ENCODE assay signal across 24 cellular contexts in genomic region chr7:155732275-155732674, GRCh38.
A peak's percentile ranks its signal among the peaks of the same experiment; 100 is the strongest.
DNase-seq lines count a peak whose midpoint lies in the region; ATAC-seq and TF ChIP-seq lines count a peak whose summit lies in the region.
"Had no signal": no experiment of that assay in that cellular context is flagged by ENCODE, and none has a peak within 500 bp of the region (broad histone marks: within the 10 kb centered on the region; RNA-seq: fewer than 3 reads in every experiment).

No MANE protein-coding gene starts in this region.

- WGBS in spleen, 5 donors: 86 to 91% (median 90%) methylated on average over 5 of the region's 5 CpGs
- WGBS in gastroesophageal sphincter (ENCODE audit: low coverage in 1 of 2), 2 donors: 88 to 97% methylated on average over 5 of the region's 5 CpGs

- H3K9me3 ChIP-seq in spleen (no peaks in the 10 kb centered on the region), mucosa of descending colon (no peaks in the 10 kb centered on the region), gastroesophageal sphincter (no peaks in the 10 kb centered on the region)
- H3K9me3 ChIP-seq: left ventricle myocardium inferior had no signal

- DNase-seq in activated naive CD8-positive, alpha-beta T cell treated with anti-CD3 and anti-CD28 coated beads, Interleukin-2, amount 50 U/mL, for 24 hours: no peak
- DNase-seq in spleen (no peak), NCI-H1092 (lab: John Stamatoyannopoulos, UW) (no peak), mucosa of descending colon (no peak)
- DNase-seq: activated CD4-positive, CD25-positive, alpha-beta regulatory T cell treated with anti-CD3 and anti-CD28 coated beads, Interleukin-2, amount 50 U/mL, for 72 hours; activated CD8-positive, alpha-beta memory T cell treated with anti-CD3 and anti-CD28 coated beads for 24 hours; activated naive CD4-positive, alpha-beta T cell treated with anti-CD3 and anti-CD28 coated beads, Interleukin-2, amount 50 U/mL, for 16 hours; activated T-cell treated with anti-CD3 and anti-CD28 coated beads, Interleukin-2, amount 50 U/mL, for 48 hours; DMS79 treated with DMSO at 0.1 percent for 48 hours; erythroblast; foreskin keratinocyte; left ventricle myocardium inferior; NCI-H1930; NCI-H345; NCI-H82; SHP77; stimulated activated CD4-positive, alpha-beta T cell treated with anti-CD3 and anti-CD28 coated beads, Interleukin-1b, Interleukin-23, amount 100 ng/mL, for 48 hours; stimulated activated naive CD4-positive, alpha-beta T cell; SW 1271 had no signal

- TF ChIP-seq EP300 in gastroesophageal sphincter (IDR thresholded peaks at IDR 0.05): no peak

- ATAC-seq in GM18502 (IDR thresholded peaks at IDR 0.05; ENCODE audit: poor library complexity, unreplicated experiment) (peak; percentile 70), HG02852 (IDR thresholded peaks at IDR 0.05; ENCODE audit: unreplicated experiment) (peak; percentile 54), mucosa of descending colon (no peak), gastroesophageal sphincter (no peak)
- ATAC-seq in activated naive CD8-positive, alpha-beta T cell treated with anti-CD3 and anti-CD28 coated beads, Interleukin-2, amount 50 U/mL, for 24 hours: no peak
- ATAC-seq: foreskin keratinocyte had no signal

- TF ChIP-seq CTCF in spleen (IDR thresholded peaks at IDR 0.05 in 8 of 11, conservative IDR thresholded peaks at IDR 0.05 in 3 of 11): no peak
- TF ChIP-seq CTCF in mucosa of descending colon (IDR thresholded peaks at IDR 0.05): no peak
- no peak for TF ChIP-seq CTCF in gastroesophageal sphincter (IDR thresholded peaks at IDR 0.05)

- peak overlapping the region in 5 of 8 donors; percentile 3 to 69 (median 51) for H3K27ac ChIP-seq in spleen
- no peak overlapping the region for H3K27ac ChIP-seq in gastroesophageal sphincter
- H3K27ac ChIP-seq: hepatocyte, KMS-11, left ventricle myocardium inferior had no signal

- H3K36me3 Mint-ChIP-seq in activated naive CD8-positive, alpha-beta T cell treated with anti-CD3 and anti-CD28 coated beads, Interleukin-2, amount 50 U/mL, for 24 hours (ENCODE audit: low read depth): peaks cover 31% of the 10 kb centered on the region

- no peak overlapping the region for H3K4me3 ChIP-seq in spleen
- no peak overlapping the region for H3K4me3 ChIP-seq in mucosa of descending colon
- no peak overlapping the region for H3K4me3 ChIP-seq in gastroesophageal sphincter
- H3K4me3 ChIP-seq: hepatocyte, left ventricle myocardium inferior had no signal

- H3K36me3 ChIP-seq in spleen (peaks cover 0 to 76% (median 19%) of the 10 kb centered on the region in 6 donors), mucosa of descending colon (ENCODE audit: low read depth) (no peaks in the 10 kb centered on the region), gastroesophageal sphincter (peaks cover 0 to 22% of the 10 kb centered on the region in 2 donors)

- peak overlapping the region; percentile 53 for H3K27ac Mint-ChIP-seq in activated naive CD8-positive, alpha-beta T cell treated with anti-CD3 and anti-CD28 coated beads, Interleukin-2, amount 50 U/mL, for 24 hours

- H3K4me3 Mint-ChIP-seq in activated naive CD8-positive, alpha-beta T cell treated with anti-CD3 and anti-CD28 coated beads, Interleukin-2, amount 50 U/mL, for 24 hours: no peak overlapping the region

- H3K9me3 Mint-ChIP-seq in activated naive CD8-positive, alpha-beta T cell treated with anti-CD3 and anti-CD28 coated beads, Interleukin-2, amount 50 U/mL, for 24 hours: no peaks in the 10 kb centered on the region

- no peaks in the 10 kb centered on the region for H3K27me3 Mint-ChIP-seq in activated naive CD8-positive, alpha-beta T cell treated with anti-CD3 and anti-CD28 coated beads, Interleukin-2, amount 50 U/mL, for 24 hours

- no peaks in the 10 kb centered on the region for H3K27me3 ChIP-seq in spleen (replicated peaks in 1 of 7)
- H3K27me3 ChIP-seq in gastroesophageal sphincter: no peaks in the 10 kb centered on the region
- H3K27me3 ChIP-seq: foreskin keratinocyte, hepatocyte had no signal

- intact Hi-C loops in spleen (cut with DNase I; ENCODE audit: low total_unique reads) (no loop called here), mucosa of descending colon (cut with DNase I, micrococcal nuclease) (loop anchor here (10.0 kb wide), 1 partner anchor 137 kb away; no protein-coding TSS in a partner anchor)

- H3K4me1 ChIP-seq in spleen (peaks cover 0 to 91% (median 40%) of the 10 kb centered on the region in 6 donors), mucosa of descending colon (ENCODE audit: low read depth) (peaks cover 2% of the 10 kb centered on the region), gastroesophageal sphincter (peaks cover 0 to 50% (median 0%) of the 10 kb centered on the region in 3 donors)

- peaks cover 72% of the 10 kb centered on the region for H3K4me1 Mint-ChIP-seq in activated naive CD8-positive, alpha-beta T cell treated with anti-CD3 and anti-CD28 coated beads, Interleukin-2, amount 50 U/mL, for 24 hours

- TF ChIP-seq POLR2A in spleen (IDR thresholded peaks at IDR 0.05) (no peak), gastroesophageal sphincter (IDR thresholded peaks at IDR 0.05) (no peak)

Comparison
In these comparisons a context has a peak if more than half of its experiments do, and no peak if none do; other contexts are left out.
1. ATAC-seq: peak in GM18502 (single experiment) and HG02852 (single experiment); none in activated naive CD8-positive, alpha-beta T cell treated with anti-CD3 and anti-CD28 coated beads, Interleukin-2, amount 50 U/mL, for 24 hours (single experiment), mucosa of descending colon (single experiment) and gastroesophageal sphincter (single experiment).
2. H3K27ac ChIP-seq: peak in spleen (5 of 8); none in gastroesophageal sphincter (0 of 4).